Comparison of ENCODE assay signal across 9 cellular contexts in the genomic region with DNA sequence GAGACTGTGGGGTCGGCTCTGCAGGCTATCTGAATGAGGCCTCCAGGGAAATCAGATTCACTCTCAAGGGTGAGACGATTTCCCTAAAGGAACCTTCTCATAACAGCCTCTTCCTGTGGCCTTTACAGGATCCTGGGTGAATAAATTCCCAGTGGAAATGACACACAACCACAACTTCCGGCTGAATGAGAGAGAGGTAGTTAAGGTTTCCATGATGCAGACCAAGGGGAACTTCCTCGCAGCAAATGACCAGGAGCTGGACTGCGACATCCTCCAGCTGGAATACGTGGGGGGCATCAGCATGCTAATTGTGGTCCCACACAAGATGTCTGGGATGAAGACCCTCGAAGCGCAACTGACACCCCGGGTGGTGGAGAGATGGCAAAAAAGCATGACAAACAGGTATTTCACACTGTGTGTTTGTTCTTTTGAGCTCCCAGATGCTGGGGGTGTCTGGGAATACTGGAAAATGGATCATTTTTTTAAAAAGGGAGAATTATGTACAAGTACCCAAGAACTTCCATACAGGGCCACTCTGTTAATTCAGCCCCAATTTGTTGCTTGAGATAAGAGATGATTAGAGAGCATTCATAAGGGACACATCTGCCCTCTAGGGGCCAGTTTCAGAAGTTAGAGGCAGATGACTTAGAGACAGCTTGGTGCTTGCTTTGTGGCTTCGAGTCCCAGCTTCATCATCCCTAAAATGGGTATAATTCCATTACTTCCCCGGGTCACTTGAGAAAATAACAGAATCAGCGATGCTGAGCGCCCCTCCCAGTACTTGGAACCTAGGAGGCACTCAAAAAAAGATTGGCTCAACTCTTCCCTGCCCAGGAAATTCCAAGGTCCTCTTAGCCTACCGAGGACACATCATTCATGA. TPM values are rescaled to one million over a fixed set of nuclear protein-coding genes. Genes with fewer than 3 reads are reported as not detected.
DNase-seq lines count a peak whose midpoint lies in the region; ATAC-seq and TF ChIP-seq lines count a peak whose summit lies in the region.
"Had no signal": no experiment of that assay in that cellular context is flagged by ENCODE, and none has a peak within 500 bp of the region (broad histone marks: within the 10 kb centered on the region; RNA-seq: fewer than 3 reads in every experiment).

No MANE protein-coding gene starts in this region.

- intact Hi-C loops in CD4-positive, alpha-beta memory T cell (cut with micrococcal nuclease), result loop anchor here (1.0 to 2.0 kb wide), 2 partner anchors 178 to 365 kb away; no protein-coding TSS in a partner anchor

- CTCF ChIA-PET in CD4-positive, alpha-beta memory T cell (lab: Charles Lee; ENCODE audit: partially characterized antibody), result interaction anchor here (0.8 to 2.3 kb wide), 18 partner anchors 10 to 366 kb away, joined by 3 to 10 read pairs (median 4); partner anchors contain the start of gene SERPIND1

- TF ChIP-seq CTCF in progenitor cell of endocrine pancreas (IDR thresholded peaks at IDR 0.05; ENCODE audit: unreplicated experiment), result peak; percentile 69

- peaks cover 22% of the 10 kb centered on the region for H3K36me3 ChIP-seq in CD4-positive, alpha-beta memory T cell (ENCODE audit: insufficient read depth, low read length)

- no peak overlapping the region for H3K4me3 Mint-ChIP-seq in CD4-positive, alpha-beta memory T cell
- no peak overlapping the region for H3K4me3 Mint-ChIP-seq in progenitor cell of endocrine pancreas (ENCODE audit: low read depth)

- no peaks in the 10 kb centered on the region for H3K9me3 ChIP-seq in CD4-positive, alpha-beta memory T cell (ENCODE audit: control insufficient read depth in 1 of 2, low read length in 2 of 2)

- peak; percentile 35 to 61 (median 40) for DNase-seq in CD4-positive, alpha-beta memory T cell
- DNase-seq in NOMO-1 treated with DMSO at 0.1 percent for 48 hours (lab: John Stamatoyannopoulos, UW; ENCODE audit: unreplicated experiment) (peak; percentile 43), activated T-cell treated with anti-CD3 and anti-CD28 coated beads for 48 hours (ENCODE audit: low read depth) (peak; percentile 26), foreskin melanocyte (peak; percentile 48), progenitor cell of endocrine pancreas (ENCODE audit: low spot score, unreplicated experiment) (no peak), KG1 (lab: John Stamatoyannopoulos, UW) (no peak)

- H3K27ac Mint-ChIP-seq in CD4-positive, alpha-beta memory T cell, result peak overlapping the region in 4 of 7 donors; percentile 14 to 63 (median 35)
- H3K27ac Mint-ChIP-seq in progenitor cell of endocrine pancreas, result no peak overlapping the region

- peaks cover 20 to 54% of the 10 kb centered on the region in 2 donors for H3K36me3 Mint-ChIP-seq in CD4-positive, alpha-beta memory T cell
- peaks cover 11% of the 10 kb centered on the region for H3K36me3 Mint-ChIP-seq in progenitor cell of endocrine pancreas (ENCODE audit: insufficient read depth)

- POLR2A ChIA-PET in CD4-positive, alpha-beta memory T cell (lab: Charles Lee; ENCODE audit: partially characterized antibody), result interaction anchor here (0.6 kb wide), 1 partner anchor 9 kb away, joined by 3 read pairs; no protein-coding TSS in a partner anchor

- H3K4me3 ChIP-seq in CD4-positive, alpha-beta memory T cell (ENCODE audit: low read length in 2 of 2), result no peak overlapping the region

- no peaks in the 10 kb centered on the region for H3K27me3 ChIP-seq in CD4-positive, alpha-beta memory T cell (ENCODE audit: insufficient read depth, low read length)

- H3K9me3 Mint-ChIP-seq in CD4-positive, alpha-beta memory T cell, result peaks cover 0 to 2% (median 0%) of the 10 kb centered on the region in 8 donors
- H3K9me3 Mint-ChIP-seq in progenitor cell of endocrine pancreas (ENCODE audit: low read depth), result no peaks in the 10 kb centered on the region

- H3K27me3 Mint-ChIP-seq in CD4-positive, alpha-beta memory T cell, result no peaks in the 10 kb centered on the region
- H3K27me3 Mint-ChIP-seq in progenitor cell of endocrine pancreas, result no peaks in the 10 kb centered on the region

- H3K27ac ChIP-seq in CD4-positive, alpha-beta memory T cell (ENCODE audit: low read depth, low read length), result no peak overlapping the region

- H3K4me1 ChIP-seq in CD4-positive, alpha-beta memory T cell (ENCODE audit: insufficient read depth, low read length), result no peaks in the 10 kb centered on the region

- H3K4me1 Mint-ChIP-seq in CD4-positive, alpha-beta memory T cell, result peaks cover 0 to 7% (median 3%) of the 10 kb centered on the region in 4 donors
- no peaks in the 10 kb centered on the region for H3K4me1 Mint-ChIP-seq in progenitor cell of endocrine pancreas (ENCODE audit: low read depth)

- ATAC-seq in GM21619 (IDR thresholded peaks at IDR 0.05; ENCODE audit: unreplicated experiment), result peak; percentile 50
- no peak for ATAC-seq in HG03095 (IDR thresholded peaks at IDR 0.05; ENCODE audit: unreplicated experiment)

RNA-seq across cellular contexts. Expression of gene SERPIND1, which starts 10.2 kb away (rescaled TPM):
- not detected for total RNA-seq in CD4-positive, alpha-beta memory T cell
- under 1 TPM; 0.07 to 0.29 TPM for polyA plus RNA-seq in CD4-positive, alpha-beta memory T cell
- 0.40 and 0.74 TPM in 2 replicates for total RNA-seq in progenitor cell of endocrine pancreas
- total RNA-seq: T-helper 1 cell treated with Interleukin-12 subunit alpha and Interleukin-12 subunit beta and Interleukin-4 antibody, amounts not matched to agents 30 ng/mL and 1 ng/mL, for 36 hours had no signal

Comparison
In these comparisons a context has a peak if more than half of its experiments do, and no peak if none do; other contexts are left out.
1. DNase-seq: peak in CD4-positive, alpha-beta memory T cell (5 of 5), NOMO-1 treated with DMSO at 0.1 percent for 48 hours (single experiment), activated T-cell treated with anti-CD3 and anti-CD28 coated beads for 48 hours (single experiment) and foreskin melanocyte (single experiment); none in progenitor cell of endocrine pancreas (single experiment) and KG1 (single experiment).